Comparison of ENCODE assay signal across 7 cellular contexts in the genomic region with DNA sequence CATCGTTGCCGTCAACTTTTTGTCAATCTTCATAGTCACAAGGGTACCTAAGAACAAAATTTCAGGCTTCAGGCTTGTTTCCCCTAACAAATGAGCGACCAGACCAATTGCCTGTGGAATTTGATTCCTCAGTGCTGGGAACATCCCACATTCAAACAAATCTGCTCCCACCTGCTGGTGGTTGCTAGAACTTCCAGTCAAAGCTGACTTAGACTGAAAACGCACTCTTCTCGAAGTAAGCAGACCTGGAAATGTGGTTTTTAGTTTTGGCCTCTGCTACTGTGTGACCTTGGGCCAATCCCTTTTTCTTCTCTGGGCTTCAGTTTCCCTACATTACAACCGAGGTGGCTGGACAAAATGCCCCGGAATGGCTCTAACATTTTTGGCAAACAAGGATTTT. TPM values are rescaled to one million over a fixed set of nuclear protein-coding genes. Genes with fewer than 3 reads are reported as not detected.
A peak's percentile ranks its signal among the peaks of the same experiment; 100 is the strongest.
DNase-seq lines count a peak whose midpoint lies in the region; ATAC-seq and TF ChIP-seq lines count a peak whose summit lies in the region.

No MANE protein-coding gene starts in this region.

- intact Hi-C loops in PC-3 (cut with micrococcal nuclease): loop anchor here (1.0 to 10.0 kb wide), 2 partner anchors 179 to 1485 kb away; no protein-coding TSS in a partner anchor

- H3K36me3 Mint-ChIP-seq in progenitor cell of endocrine pancreas (ENCODE audit: insufficient read depth): no peaks in the 10 kb centered on the region

- H3K27me3 Mint-ChIP-seq in progenitor cell of endocrine pancreas: peaks cover 42% of the 10 kb centered on the region

- no peak overlapping the region for H3K9ac ChIP-seq in PC-3 (ENCODE audit: low read length)

- TF ChIP-seq CTCF in PC-3 (conservative IDR thresholded peaks at IDR 0.05; ENCODE audit: low read depth, low read length): peak; percentile 70
- TF ChIP-seq CTCF in progenitor cell of endocrine pancreas (IDR thresholded peaks at IDR 0.05; ENCODE audit: unreplicated experiment): peak; percentile 62

- H3K4me1 Mint-ChIP-seq in progenitor cell of endocrine pancreas (ENCODE audit: low read depth): no peaks in the 10 kb centered on the region

- H4K20me1 ChIP-seq in PC-3 (ENCODE audit: low read length): no peaks in the 10 kb centered on the region

- no peak overlapping the region for H3K4me3 Mint-ChIP-seq in progenitor cell of endocrine pancreas (ENCODE audit: low read depth)

- H3K4me1 ChIP-seq in PC-3 (ENCODE audit: insufficient read depth, low read length): no peaks in the 10 kb centered on the region

- peaks cover 18% of the 10 kb centered on the region for H3K9me3 Mint-ChIP-seq in progenitor cell of endocrine pancreas (ENCODE audit: low read depth)

- DNase-seq in GM03348 (ENCODE audit: low spot score) (peak; percentile 56), PC-3 (peak; percentile 71), erythroblast (lab: John Stamatoyannopoulos, UW) (peak; percentile 6 to 32), progenitor cell of endocrine pancreas (ENCODE audit: low spot score, unreplicated experiment) (no peak)

- H3K36me3 ChIP-seq in PC-3 (ENCODE audit: low read depth, low read length): no peaks in the 10 kb centered on the region

- no peak overlapping the region for H3K27ac ChIP-seq in PC-3 (ENCODE audit: low read length)

- CTCF ChIA-PET in PC-3 (lab: Charles Lee): interaction anchor here (0.6 kb wide), 1 partner anchor 1530 kb away, joined by 3 read pairs; no protein-coding TSS in a partner anchor

- H3K9me2 ChIP-seq in PC-3 (replicated peaks; ENCODE audit: low read length): no peaks in the 10 kb centered on the region

- no peak overlapping the region for H3K27ac Mint-ChIP-seq in progenitor cell of endocrine pancreas

- POLR2A ChIA-PET in PC-3 (lab: Charles Lee; ENCODE audit: unreplicated experiment): no interaction called here

- peaks cover 29% of the 10 kb centered on the region for H3K27me3 ChIP-seq in PC-3 (ENCODE audit: low read length)

- ATAC-seq in HG03159 (IDR thresholded peaks at IDR 0.05; ENCODE audit: unreplicated experiment) (peak; percentile 56), PC-3 (peak; percentile 68), GM21737 (IDR thresholded peaks at IDR 0.05; ENCODE audit: unreplicated experiment) (no peak), GM18517 (IDR thresholded peaks at IDR 0.05; ENCODE audit: unreplicated experiment) (no peak)

- H3K4me2 ChIP-seq in PC-3 (ENCODE audit: low read length): no peak overlapping the region

- H3K79me2 ChIP-seq in PC-3 (ENCODE audit: low read length): no peaks in the 10 kb centered on the region

- TF ChIP-seq POLR2A in erythroblast (IDR thresholded peaks at IDR 0.05; ENCODE audit: low read length): no peak

- H2AFZ ChIP-seq in PC-3 (ENCODE audit: low read length): no peak overlapping the region

- no peaks in the 10 kb centered on the region for H3F3A ChIP-seq in PC-3 (ENCODE audit: low read length, unreplicated experiment)

- H3K9me3 ChIP-seq in PC-3 (ENCODE audit: low read length): no peaks in the 10 kb centered on the region

- no TSS peak for BruUV-seq in PC-3 (replicated peaks; lab: Mats Ljungman, UMichigan)

- H3K4me3 ChIP-seq in PC-3 (ENCODE audit: low read length): no peak overlapping the region

RNA-seq across cellular contexts. Expression of a gene that starts 1.8 kb away (rescaled TPM):
- under 0.01 TPM in 1 of 2 replicates, not detected in the other for total RNA-seq in PC-3 (2014; rRNA removed)
- 0.10 and 0.18 TPM in 2 replicates for total RNA-seq in progenitor cell of endocrine pancreas

Comparison
In these comparisons a context has a peak if more than half of its experiments do, and no peak if none do; other contexts are left out.
1. ATAC-seq: peak in HG03159 (single experiment) and PC-3 (single experiment); none in GM21737 (single experiment) and GM18517 (single experiment).